ENCODE assay signal across 1 cellular context in the genomic region with DNA sequence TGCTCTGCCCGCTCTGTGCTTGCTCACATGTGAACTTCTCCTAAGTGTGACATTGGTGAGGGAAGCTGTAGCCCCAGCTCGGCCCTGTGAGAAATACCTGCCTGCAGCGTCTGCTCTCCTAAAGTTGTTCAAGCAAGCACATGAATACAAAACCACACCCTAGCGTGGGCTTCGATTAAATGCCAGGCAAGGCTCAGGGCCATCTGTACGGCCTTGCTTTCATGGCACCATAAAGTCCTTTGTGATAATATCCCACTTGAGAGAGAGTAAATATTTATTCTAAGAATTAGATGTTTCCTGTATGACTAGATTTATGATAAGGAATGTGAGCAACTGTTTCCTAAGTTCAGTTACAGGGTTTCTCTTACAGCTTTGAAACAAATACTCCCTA.
TF ChIP-seq lines count a peak whose summit lies in the region.

No MANE protein-coding gene starts in this region.

TF ChIP-seq in HEK293, 187 proteins besides CTCF, POLR2A, EP300 and RAD21 (continued from another document and continues in another):
- TF ChIP-seq, protein P1, sequence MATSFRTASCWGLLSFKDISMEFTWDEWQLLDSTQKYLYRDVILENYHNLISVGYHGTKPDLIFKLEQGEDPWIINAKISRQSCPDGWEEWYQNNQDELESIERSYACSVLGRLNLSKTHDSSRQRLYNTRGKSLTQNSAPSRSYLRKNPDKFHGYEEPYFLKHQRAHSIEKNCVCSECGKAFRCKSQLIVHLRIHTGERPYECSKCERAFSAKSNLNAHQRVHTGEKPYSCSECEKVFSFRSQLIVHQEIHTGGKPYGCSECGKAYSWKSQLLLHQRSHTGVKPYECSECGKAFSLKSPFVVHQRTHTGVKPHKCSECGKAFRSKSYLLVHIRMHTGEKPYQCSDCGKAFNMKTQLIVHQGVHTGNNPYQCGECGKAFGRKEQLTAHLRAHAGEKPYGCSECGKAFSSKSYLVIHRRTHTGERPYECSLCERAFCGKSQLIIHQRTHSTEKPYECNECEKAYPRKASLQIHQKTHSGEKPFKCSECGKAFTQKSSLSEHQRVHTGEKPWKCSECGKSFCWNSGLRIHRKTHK (tag by site-specific recombination; IDR thresholded peaks at IDR 0.05), result no peak
- TF ChIP-seq ZFP37 (tag by site-specific recombination; IDR thresholded peaks at IDR 0.05) (no peak), ZNF792 (tag by site-specific recombination; IDR thresholded peaks at IDR 0.05) (no peak), ZNF16 (tag by site-specific recombination; IDR thresholded peaks at IDR 0.05; ENCODE audit: low read depth) (no peak), ZNF302 (tag by site-specific recombination; IDR thresholded peaks at IDR 0.05; ENCODE audit: low read depth) (no peak), ZNF830 (tag by site-specific recombination; IDR thresholded peaks at IDR 0.05; ENCODE audit: low read depth) (no peak), ZNF423 (tag by site-specific recombination; IDR thresholded peaks at IDR 0.05) (no peak), ZNF155 (tag by site-specific recombination; IDR thresholded peaks at IDR 0.05) (no peak), ZIC2 (tag by site-specific recombination; IDR thresholded peaks at IDR 0.05) (no peak), ZNF132 (tag by site-specific recombination; IDR thresholded peaks at IDR 0.05; ENCODE audit: borderline replicate concordance) (no peak), WT1 (tag by site-specific recombination; IDR thresholded peaks at IDR 0.05) (peak; percentile 79), ZNF416 (tag by site-specific recombination; IDR thresholded peaks at IDR 0.05) (no peak), ZNF184 (tag by site-specific recombination; IDR thresholded peaks at IDR 0.05) (peak; percentile 17; the same call in 1 of the 2 replicates), ZNF157 (tag by site-specific recombination; IDR thresholded peaks at IDR 0.05) (no peak), TCF7L2 (IDR thresholded peaks at IDR 0.05; ENCODE audit: borderline replicate concordance, low read depth, low read length) (no peak), ZNF555 (tag by site-specific recombination; conservative IDR thresholded peaks at IDR 0.05) (no peak), GLI2 (tag by site-specific recombination; IDR thresholded peaks at IDR 0.05; ENCODE audit: borderline replicate concordance, low read depth) (peak; percentile 80), KLF7 (tag by site-specific recombination; IDR thresholded peaks at IDR 0.05; ENCODE audit: borderline replicate concordance) (no peak), ZNF560 (tag by site-specific recombination; IDR thresholded peaks at IDR 0.05; ENCODE audit: borderline replicate concordance) (no peak), ZBTB8A (tag by site-specific recombination; IDR thresholded peaks at IDR 0.05) (peak; percentile 53; the same call in 1 of the 2 replicates), BCL11A (tag by site-specific recombination; IDR thresholded peaks at IDR 0.05; ENCODE audit: low read depth) (no peak), EGR2 (tag by site-specific recombination; IDR thresholded peaks at IDR 0.05; ENCODE audit: low read depth) (peak; percentile 50; the same call in 1 of the 2 replicates), ZNF558 (tag by site-specific recombination; IDR thresholded peaks at IDR 0.05) (no peak), ZNF112 (tag by site-specific recombination; IDR thresholded peaks at IDR 0.05) (no peak), ZBTB1 (tag by site-specific recombination; IDR thresholded peaks at IDR 0.05) (no peak)
- TF ChIP-seq, protein P2, sequence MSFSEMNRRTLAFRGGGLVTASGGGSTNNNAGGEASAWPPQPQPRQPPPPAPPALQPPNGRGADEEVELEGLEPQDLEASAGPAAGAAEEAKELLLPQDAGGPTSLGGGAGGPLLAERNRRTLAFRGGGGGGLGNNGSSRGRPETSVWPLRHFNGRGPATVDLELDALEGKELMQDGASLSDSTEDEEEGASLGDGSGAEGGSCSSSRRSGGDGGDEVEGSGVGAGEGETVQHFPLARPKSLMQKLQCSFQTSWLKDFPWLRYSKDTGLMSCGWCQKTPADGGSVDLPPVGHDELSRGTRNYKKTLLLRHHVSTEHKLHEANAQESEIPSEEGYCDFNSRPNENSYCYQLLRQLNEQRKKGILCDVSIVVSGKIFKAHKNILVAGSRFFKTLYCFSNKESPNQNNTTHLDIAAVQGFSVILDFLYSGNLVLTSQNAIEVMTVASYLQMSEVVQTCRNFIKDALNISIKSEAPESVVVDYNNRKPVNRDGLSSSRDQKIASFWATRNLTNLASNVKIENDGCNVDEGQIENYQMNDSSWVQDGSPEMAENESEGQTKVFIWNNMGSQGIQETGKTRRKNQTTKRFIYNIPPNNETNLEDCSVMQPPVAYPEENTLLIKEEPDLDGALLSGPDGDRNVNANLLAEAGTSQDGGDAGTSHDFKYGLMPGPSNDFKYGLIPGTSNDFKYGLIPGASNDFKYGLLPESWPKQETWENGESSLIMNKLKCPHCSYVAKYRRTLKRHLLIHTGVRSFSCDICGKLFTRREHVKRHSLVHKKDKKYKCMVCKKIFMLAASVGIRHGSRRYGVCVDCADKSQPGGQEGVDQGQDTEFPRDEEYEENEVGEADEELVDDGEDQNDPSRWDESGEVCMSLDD (tag by site-specific recombination; IDR thresholded peaks at IDR 0.05), result no peak
- TF ChIP-seq, protein P3, sequence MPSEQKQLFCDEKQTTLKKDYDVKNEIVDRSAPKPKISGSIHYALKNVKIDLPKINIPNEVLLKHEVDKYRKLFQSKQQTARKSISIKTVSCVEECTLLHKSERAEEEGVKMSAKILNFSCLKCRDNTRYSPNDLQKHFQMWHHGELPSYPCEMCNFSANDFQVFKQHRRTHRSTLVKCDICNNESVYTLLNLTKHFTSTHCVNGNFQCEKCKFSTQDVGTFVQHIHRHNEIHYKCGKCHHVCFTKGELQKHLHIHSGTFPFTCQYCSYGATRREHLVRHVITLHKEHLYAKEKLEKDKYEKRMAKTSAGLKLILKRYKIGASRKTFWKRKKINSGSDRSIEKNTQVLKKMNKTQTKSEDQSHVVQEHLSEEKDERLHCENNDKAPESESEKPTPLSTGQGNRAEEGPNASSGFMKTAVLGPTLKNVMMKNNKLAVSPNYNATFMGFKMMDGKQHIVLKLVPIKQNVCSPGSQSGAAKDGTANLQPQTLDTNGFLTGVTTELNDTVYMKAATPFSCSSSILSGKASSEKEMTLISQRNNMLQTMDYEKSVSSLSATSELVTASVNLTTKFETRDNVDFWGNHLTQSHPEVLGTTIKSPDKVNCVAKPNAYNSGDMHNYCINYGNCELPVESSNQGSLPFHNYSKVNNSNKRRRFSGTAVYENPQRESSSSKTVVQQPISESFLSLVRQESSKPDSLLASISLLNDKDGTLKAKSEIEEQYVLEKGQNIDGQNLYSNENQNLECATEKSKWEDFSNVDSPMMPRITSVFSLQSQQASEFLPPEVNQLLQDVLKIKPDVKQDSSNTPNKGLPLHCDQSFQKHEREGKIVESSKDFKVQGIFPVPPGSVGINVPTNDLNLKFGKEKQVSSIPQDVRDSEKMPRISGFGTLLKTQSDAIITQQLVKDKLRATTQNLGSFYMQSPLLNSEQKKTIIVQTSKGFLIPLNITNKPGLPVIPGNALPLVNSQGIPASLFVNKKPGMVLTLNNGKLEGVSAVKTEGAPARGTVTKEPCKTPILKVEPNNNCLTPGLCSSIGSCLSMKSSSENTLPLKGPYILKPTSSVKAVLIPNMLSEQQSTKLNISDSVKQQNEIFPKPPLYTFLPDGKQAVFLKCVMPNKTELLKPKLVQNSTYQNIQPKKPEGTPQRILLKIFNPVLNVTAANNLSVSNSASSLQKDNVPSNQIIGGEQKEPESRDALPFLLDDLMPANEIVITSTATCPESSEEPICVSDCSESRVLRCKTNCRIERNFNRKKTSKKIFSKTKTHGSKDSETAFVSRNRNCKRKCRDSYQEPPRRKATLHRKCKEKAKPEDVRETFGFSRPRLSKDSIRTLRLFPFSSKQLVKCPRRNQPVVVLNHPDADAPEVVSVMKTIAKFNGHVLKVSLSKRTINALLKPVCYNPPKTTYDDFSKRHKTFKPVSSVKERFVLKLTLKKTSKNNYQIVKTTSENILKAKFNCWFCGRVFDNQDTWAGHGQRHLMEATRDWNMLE (tag by site-specific recombination; conservative IDR thresholded peaks at IDR 0.05; ENCODE audit: low read depth), result no peak
- TF ChIP-seq, protein P4, sequence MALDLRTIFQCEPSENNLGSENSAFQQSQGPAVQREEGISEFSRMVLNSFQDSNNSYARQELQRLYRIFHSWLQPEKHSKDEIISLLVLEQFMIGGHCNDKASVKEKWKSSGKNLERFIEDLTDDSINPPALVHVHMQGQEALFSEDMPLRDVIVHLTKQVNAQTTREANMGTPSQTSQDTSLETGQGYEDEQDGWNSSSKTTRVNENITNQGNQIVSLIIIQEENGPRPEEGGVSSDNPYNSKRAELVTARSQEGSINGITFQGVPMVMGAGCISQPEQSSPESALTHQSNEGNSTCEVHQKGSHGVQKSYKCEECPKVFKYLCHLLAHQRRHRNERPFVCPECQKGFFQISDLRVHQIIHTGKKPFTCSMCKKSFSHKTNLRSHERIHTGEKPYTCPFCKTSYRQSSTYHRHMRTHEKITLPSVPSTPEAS (tag by site-specific recombination; IDR thresholded peaks at IDR 0.05), result no peak
- TF ChIP-seq, protein P5, sequence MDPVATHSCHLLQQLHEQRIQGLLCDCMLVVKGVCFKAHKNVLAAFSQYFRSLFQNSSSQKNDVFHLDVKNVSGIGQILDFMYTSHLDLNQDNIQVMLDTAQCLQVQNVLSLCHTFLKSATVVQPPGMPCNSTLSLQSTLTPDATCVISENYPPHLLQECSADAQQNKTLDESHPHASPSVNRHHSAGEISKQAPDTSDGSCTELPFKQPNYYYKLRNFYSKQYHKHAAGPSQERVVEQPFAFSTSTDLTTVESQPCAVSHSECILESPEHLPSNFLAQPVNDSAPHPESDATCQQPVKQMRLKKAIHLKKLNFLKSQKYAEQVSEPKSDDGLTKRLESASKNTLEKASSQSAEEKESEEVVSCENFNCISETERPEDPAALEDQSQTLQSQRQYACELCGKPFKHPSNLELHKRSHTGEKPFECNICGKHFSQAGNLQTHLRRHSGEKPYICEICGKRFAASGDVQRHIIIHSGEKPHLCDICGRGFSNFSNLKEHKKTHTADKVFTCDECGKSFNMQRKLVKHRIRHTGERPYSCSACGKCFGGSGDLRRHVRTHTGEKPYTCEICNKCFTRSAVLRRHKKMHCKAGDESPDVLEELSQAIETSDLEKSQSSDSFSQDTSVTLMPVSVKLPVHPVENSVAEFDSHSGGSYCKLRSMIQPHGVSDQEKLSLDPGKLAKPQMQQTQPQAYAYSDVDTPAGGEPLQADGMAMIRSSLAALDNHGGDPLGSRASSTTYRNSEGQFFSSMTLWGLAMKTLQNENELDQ (tag by site-specific recombination; IDR thresholded peaks at IDR 0.05; ENCODE audit: low read depth), result no peak
- TF ChIP-seq, protein P6, sequence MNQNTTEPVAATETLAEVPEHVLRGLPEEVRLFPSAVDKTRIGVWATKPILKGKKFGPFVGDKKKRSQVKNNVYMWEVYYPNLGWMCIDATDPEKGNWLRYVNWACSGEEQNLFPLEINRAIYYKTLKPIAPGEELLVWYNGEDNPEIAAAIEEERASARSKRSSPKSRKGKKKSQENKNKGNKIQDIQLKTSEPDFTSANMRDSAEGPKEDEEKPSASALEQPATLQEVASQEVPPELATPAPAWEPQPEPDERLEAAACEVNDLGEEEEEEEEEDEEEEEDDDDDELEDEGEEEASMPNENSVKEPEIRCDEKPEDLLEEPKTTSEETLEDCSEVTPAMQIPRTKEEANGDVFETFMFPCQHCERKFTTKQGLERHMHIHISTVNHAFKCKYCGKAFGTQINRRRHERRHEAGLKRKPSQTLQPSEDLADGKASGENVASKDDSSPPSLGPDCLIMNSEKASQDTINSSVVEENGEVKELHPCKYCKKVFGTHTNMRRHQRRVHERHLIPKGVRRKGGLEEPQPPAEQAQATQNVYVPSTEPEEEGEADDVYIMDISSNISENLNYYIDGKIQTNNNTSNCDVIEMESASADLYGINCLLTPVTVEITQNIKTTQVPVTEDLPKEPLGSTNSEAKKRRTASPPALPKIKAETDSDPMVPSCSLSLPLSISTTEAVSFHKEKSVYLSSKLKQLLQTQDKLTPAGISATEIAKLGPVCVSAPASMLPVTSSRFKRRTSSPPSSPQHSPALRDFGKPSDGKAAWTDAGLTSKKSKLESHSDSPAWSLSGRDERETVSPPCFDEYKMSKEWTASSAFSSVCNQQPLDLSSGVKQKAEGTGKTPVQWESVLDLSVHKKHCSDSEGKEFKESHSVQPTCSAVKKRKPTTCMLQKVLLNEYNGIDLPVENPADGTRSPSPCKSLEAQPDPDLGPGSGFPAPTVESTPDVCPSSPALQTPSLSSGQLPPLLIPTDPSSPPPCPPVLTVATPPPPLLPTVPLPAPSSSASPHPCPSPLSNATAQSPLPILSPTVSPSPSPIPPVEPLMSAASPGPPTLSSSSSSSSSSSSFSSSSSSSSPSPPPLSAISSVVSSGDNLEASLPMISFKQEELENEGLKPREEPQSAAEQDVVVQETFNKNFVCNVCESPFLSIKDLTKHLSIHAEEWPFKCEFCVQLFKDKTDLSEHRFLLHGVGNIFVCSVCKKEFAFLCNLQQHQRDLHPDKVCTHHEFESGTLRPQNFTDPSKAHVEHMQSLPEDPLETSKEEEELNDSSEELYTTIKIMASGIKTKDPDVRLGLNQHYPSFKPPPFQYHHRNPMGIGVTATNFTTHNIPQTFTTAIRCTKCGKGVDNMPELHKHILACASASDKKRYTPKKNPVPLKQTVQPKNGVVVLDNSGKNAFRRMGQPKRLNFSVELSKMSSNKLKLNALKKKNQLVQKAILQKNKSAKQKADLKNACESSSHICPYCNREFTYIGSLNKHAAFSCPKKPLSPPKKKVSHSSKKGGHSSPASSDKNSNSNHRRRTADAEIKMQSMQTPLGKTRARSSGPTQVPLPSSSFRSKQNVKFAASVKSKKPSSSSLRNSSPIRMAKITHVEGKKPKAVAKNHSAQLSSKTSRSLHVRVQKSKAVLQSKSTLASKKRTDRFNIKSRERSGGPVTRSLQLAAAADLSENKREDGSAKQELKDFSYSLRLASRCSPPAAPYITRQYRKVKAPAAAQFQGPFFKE (tag by site-specific recombination; IDR thresholded peaks at IDR 0.05; ENCODE audit: borderline replicate concordance), result no peak
- TF ChIP-seq, protein P7, sequence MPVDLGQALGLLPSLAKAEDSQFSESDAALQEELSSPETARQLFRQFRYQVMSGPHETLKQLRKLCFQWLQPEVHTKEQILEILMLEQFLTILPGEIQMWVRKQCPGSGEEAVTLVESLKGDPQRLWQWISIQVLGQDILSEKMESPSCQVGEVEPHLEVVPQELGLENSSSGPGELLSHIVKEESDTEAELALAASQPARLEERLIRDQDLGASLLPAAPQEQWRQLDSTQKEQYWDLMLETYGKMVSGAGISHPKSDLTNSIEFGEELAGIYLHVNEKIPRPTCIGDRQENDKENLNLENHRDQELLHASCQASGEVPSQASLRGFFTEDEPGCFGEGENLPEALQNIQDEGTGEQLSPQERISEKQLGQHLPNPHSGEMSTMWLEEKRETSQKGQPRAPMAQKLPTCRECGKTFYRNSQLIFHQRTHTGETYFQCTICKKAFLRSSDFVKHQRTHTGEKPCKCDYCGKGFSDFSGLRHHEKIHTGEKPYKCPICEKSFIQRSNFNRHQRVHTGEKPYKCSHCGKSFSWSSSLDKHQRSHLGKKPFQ (tag by site-specific recombination; IDR thresholded peaks at IDR 0.05), result 0 out of 2 replicates have a peak, but pooled peaks have one; percentile 52
- TF ChIP-seq, protein P8, sequence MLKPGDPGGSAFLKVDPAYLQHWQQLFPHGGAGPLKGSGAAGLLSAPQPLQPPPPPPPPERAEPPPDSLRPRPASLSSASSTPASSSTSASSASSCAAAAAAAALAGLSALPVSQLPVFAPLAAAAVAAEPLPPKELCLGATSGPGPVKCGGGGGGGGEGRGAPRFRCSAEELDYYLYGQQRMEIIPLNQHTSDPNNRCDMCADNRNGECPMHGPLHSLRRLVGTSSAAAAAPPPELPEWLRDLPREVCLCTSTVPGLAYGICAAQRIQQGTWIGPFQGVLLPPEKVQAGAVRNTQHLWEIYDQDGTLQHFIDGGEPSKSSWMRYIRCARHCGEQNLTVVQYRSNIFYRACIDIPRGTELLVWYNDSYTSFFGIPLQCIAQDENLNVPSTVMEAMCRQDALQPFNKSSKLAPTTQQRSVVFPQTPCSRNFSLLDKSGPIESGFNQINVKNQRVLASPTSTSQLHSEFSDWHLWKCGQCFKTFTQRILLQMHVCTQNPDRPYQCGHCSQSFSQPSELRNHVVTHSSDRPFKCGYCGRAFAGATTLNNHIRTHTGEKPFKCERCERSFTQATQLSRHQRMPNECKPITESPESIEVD (tag by site-specific recombination; IDR thresholded peaks at IDR 0.05), result peak; percentile 69
